Comparison of ENCODE assay signal across 2 cellular contexts in the genomic region with DNA sequence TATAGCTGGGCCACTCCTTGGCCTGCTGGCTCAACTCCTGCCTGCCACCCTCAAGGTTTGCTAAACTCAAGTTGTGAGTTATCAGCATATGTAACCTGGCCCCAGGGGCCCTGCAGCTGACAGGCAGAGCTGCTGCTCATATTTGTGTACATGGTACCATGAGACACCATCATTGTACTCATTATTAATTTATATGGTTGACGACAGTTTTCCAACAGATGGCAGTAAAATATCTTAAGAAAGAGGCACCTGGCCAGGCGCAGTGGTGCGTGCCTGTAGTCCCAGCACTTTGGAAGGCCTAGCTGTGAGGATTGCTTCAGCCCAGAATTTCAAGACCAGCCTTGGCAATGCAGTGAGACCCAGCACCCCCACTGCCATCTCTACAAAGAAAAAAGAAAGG.
TF ChIP-seq lines count a peak whose summit lies in the region.

No MANE protein-coding gene starts in this region.

TF ChIP-seq in HepG2, 621 proteins besides CTCF, POLR2A, EP300 and RAD21:
- no peak for TF ChIP-seq TBX2 (CRISPR knock-in tag; IDR thresholded peaks at IDR 0.05; ENCODE audit: borderline replicate concordance)
- TF ChIP-seq ZNF282 (IDR thresholded peaks at IDR 0.05; ENCODE audit: partially characterized antibody) = no peak
- no peak for TF ChIP-seq ZNF33A (CRISPR knock-in tag; IDR thresholded peaks at IDR 0.05; ENCODE audit: borderline replicate concordance)
- TF ChIP-seq SATB2 (CRISPR knock-in tag; IDR thresholded peaks at IDR 0.05) = no peak
- TF ChIP-seq, protein P1, sequence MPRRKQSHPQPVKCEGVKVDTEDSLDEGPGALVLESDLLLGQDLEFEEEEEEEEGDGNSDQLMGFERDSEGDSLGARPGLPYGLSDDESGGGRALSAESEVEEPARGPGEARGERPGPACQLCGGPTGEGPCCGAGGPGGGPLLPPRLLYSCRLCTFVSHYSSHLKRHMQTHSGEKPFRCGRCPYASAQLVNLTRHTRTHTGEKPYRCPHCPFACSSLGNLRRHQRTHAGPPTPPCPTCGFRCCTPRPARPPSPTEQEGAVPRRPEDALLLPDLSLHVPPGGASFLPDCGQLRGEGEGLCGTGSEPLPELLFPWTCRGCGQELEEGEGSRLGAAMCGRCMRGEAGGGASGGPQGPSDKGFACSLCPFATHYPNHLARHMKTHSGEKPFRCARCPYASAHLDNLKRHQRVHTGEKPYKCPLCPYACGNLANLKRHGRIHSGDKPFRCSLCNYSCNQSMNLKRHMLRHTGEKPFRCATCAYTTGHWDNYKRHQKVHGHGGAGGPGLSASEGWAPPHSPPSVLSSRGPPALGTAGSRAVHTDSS (CRISPR knock-in tag; conservative IDR thresholded peaks at IDR 0.05) = no peak
- TF ChIP-seq, protein P2, sequence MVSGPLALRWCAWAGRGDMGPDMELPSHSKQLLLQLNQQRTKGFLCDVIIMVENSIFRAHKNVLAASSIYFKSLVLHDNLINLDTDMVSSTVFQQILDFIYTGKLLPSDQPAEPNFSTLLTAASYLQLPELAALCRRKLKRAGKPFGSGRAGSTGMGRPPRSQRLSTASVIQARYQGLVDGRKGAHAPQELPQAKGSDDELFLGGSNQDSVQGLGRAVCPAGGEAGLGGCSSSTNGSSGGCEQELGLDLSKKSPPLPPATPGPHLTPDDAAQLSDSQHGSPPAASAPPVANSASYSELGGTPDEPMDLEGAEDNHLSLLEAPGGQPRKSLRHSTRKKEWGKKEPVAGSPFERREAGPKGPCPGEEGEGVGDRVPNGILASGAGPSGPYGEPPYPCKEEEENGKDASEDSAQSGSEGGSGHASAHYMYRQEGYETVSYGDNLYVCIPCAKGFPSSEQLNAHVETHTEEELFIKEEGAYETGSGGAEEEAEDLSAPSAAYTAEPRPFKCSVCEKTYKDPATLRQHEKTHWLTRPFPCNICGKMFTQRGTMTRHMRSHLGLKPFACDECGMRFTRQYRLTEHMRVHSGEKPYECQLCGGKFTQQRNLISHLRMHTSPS (CRISPR knock-in tag; IDR thresholded peaks at IDR 0.05; ENCODE audit: low read depth) = no peak
- no peak for TF ChIP-seq RBM22 (optimal IDR thresholded peaks at IDR 0.05; ENCODE audit: low read length)
- TF ChIP-seq ZNF33B (CRISPR knock-in tag; IDR thresholded peaks at IDR 0.05) = no peak
- no peak for TF ChIP-seq NCOR1 (IDR thresholded peaks at IDR 0.05; ENCODE audit: borderline replicate concordance, low read length)
- no peak for TF ChIP-seq KLF16 (CRISPR knock-in tag; IDR thresholded peaks at IDR 0.05)
- no peak for TF ChIP-seq MBD4 (IDR thresholded peaks at IDR 0.05; ENCODE audit: borderline replicate concordance, low read length)
- no peak for TF ChIP-seq GATA4 (IDR thresholded peaks at IDR 0.05; ENCODE audit: borderline replicate concordance, low read depth)
- no peak for TF ChIP-seq ZZZ3 (CRISPR knock-in tag; IDR thresholded peaks at IDR 0.05; ENCODE audit: borderline replicate concordance)
- no peak for TF ChIP-seq ZFP1 (CRISPR knock-in tag; IDR thresholded peaks at IDR 0.05)
- TF ChIP-seq ZC3H13 (CRISPR knock-in tag; IDR thresholded peaks at IDR 0.05) = no peak
- TF ChIP-seq, protein P3, sequence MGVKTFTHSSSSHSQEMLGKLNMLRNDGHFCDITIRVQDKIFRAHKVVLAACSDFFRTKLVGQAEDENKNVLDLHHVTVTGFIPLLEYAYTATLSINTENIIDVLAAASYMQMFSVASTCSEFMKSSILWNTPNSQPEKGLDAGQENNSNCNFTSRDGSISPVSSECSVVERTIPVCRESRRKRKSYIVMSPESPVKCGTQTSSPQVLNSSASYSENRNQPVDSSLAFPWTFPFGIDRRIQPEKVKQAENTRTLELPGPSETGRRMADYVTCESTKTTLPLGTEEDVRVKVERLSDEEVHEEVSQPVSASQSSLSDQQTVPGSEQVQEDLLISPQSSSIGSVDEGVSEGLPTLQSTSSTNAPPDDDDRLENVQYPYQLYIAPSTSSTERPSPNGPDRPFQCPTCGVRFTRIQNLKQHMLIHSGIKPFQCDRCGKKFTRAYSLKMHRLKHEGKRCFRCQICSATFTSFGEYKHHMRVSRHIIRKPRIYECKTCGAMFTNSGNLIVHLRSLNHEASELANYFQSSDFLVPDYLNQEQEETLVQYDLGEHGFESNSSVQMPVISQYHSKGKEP (CRISPR knock-in tag; IDR thresholded peaks at IDR 0.05) = no peak
- TF ChIP-seq, protein P4, sequence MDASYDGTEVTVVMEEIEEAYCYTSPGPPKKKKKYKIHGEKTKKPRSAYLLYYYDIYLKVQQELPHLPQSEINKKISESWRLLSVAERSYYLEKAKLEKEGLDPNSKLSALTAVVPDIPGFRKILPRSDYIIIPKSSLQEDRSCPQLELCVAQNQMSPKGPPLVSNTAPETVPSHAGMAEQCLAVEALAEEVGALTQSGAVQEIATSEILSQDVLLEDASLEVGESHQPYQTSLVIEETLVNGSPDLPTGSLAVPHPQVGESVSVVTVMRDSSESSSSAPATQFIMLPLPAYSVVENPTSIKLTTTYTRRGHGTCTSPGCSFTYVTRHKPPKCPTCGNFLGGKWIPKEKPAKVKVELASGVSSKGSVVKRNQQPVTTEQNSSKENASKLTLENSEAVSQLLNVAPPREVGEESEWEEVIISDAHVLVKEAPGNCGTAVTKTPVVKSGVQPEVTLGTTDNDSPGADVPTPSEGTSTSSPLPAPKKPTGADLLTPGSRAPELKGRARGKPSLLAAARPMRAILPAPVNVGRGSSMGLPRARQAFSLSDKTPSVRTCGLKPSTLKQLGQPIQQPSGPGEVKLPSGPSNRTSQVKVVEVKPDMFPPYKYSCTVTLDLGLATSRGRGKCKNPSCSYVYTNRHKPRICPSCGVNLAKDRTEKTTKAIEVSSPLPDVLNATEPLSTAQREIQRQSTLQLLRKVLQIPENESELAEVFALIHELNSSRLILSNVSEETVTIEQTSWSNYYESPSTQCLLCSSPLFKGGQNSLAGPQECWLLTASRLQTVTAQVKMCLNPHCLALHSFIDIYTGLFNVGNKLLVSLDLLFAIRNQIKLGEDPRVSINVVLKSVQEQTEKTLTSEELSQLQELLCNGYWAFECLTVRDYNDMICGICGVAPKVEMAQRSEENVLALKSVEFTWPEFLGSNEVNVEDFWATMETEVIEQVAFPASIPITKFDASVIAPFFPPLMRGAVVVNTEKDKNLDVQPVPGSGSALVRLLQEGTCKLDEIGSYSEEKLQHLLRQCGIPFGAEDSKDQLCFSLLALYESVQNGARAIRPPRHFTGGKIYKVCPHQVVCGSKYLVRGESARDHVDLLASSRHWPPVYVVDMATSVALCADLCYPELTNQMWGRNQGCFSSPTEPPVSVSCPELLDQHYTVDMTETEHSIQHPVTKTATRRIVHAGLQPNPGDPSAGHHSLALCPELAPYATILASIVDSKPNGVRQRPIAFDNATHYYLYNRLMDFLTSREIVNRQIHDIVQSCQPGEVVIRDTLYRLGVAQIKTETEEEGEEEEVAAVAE (CRISPR knock-in tag; IDR thresholded peaks at IDR 0.05; ENCODE audit: borderline replicate concordance) = no peak
- no peak for TF ChIP-seq RBAK (CRISPR knock-in tag; IDR thresholded peaks at IDR 0.05)
- no peak for TF ChIP-seq CHD4 (IDR thresholded peaks at IDR 0.05; ENCODE audit: borderline replicate concordance, low read length)
TF ChIP-seq in HepG2: peak in this region for 0.

TF ChIP-seq in GM12878, 131 proteins besides CTCF, POLR2A, EP300 and RAD21:
- TF ChIP-seq MTA2 (IDR thresholded peaks at IDR 0.05; ENCODE audit: low read depth) = no peak
- no peak for TF ChIP-seq FOS (IDR thresholded peaks at IDR 0.05; ENCODE audit: borderline replicate concordance, extremely low read depth, insufficient read length)
